Comparison of ENCODE assay signal across 26 cellular contexts in genomic region chr18:79782566-79783308, GRCh38. TPM values are rescaled to one million over a fixed set of nuclear protein-coding genes. Genes with fewer than 3 reads are reported as not detected.
DNase-seq lines count a peak whose midpoint lies in the region; ATAC-seq and TF ChIP-seq lines count a peak whose summit lies in the region.
"Had no signal": no experiment of that assay in that cellular context is flagged by ENCODE, and none has a peak within 500 bp of the region (broad histone marks: within the 10 kb centered on the region; RNA-seq: fewer than 3 reads in every experiment).

No MANE protein-coding gene starts in this region.

- TF ChIP-seq CTCF in HCT116 (IDR thresholded peaks at IDR 0.05 in 2 of 3, conservative IDR thresholded peaks at IDR 0.05 in 1 of 3; ENCODE audit: borderline replicate concordance in 1 of 3, insufficient read depth in 1 of 3, low read depth in 2 of 3, low read length in 2 of 3), result no peak
- no peak for TF ChIP-seq CTCF in dorsolateral prefrontal cortex (IDR thresholded peaks at IDR 0.05 in 54 of 56, conservative IDR thresholded peaks at IDR 0.05 in 2 of 56; ENCODE audit: low read depth in 1 of 56, partially characterized antibody in 56 of 56)
- TF ChIP-seq CTCF in spleen (IDR thresholded peaks at IDR 0.05 in 8 of 11, conservative IDR thresholded peaks at IDR 0.05 in 3 of 11), result no peak
- TF ChIP-seq CTCF in Caco-2 (IDR thresholded peaks at IDR 0.05; ENCODE audit: insufficient read depth in 1 of 2, low read depth in 1 of 2, low read length in 1 of 2, severe bottlenecking in 1 of 2, unreplicated experiment in 1 of 2), result no peak

- H3K79me2 ChIP-seq in HCT116 (ENCODE audit: insufficient read depth, low read length), result no peaks in the 10 kb centered on the region

- DNase-seq in activated CD8-positive, alpha-beta memory T cell treated with anti-CD3 and anti-CD28 coated beads, Interleukin-2, amount 50 U/mL, for 48 hours, result peak; percentile 28
- DNase-seq in activated CD8-positive, alpha-beta memory T cell treated with anti-CD3 and anti-CD28 coated beads, Interleukin-2, amount 10 ng/mL, durations not matched to agents 7 days and 5 days, result no peak
- DNase-seq in HCT116 (ENCODE audit: low read depth, low spot score) (no peak), dorsolateral prefrontal cortex (peak in 6 of 10 donors; percentile 7 to 33 (median 18)), spleen (peak; percentile 63), CD1c-positive myeloid dendritic cell (ENCODE audit: extremely low spot score) (no peak), Caco-2 (no peak)
- DNase-seq: activated CD4-positive, alpha-beta T cell treated with anti-CD3 and anti-CD28 coated beads, Interleukin-2, amount 10 ng/mL, durations not matched to agents 7 days and 5 days; body of pancreas; NCI-H1417 treated with DMSO at 0.1 percent for 48 hours; NCI-H2171; NCI-H524 treated with DMSO at 0.1 percent for 48 hours; nucleus accumbens; RPMI8226; small intestine; stimulated activated CD4-positive, alpha-beta T cell treated with anti-CD3 and anti-CD28 coated beads, Interleukin-4, amount 100 ng/mL, for 1 hour; stimulated activated naive B cell treated with anti-CD40 and anti-IgM and Interleukin-4, amounts not matched to agents 10 μg/mL and 1 μg/mL and 100 μg/mL, for 72 hours; WERI-Rb-1 had no signal

- TF ChIP-seq POLR2A in HCT116 (IDR thresholded peaks at IDR 0.05; ENCODE audit: borderline replicate concordance, extremely low read depth, insufficient read depth, insufficient read length) (no peak), spleen (IDR thresholded peaks at IDR 0.05) (no peak)

- H3K4me3 ChIP-seq in HCT116 (replicated peaks in 1 of 2; ENCODE audit: low read depth in 1 of 2, low read length in 2 of 2) (no peak overlapping the region), dorsolateral prefrontal cortex (no peak overlapping the region), spleen (no peak overlapping the region), Caco-2 (ENCODE audit: low read depth, low read length) (no peak overlapping the region)
- H3K4me3 ChIP-seq: BLaER1, body of pancreas, K562, suprapubic skin had no signal

- WGBS in spleen, 5 donors, result 86 to 91% (median 88%) methylated on average over 35 to 43 of the region's 43 CpGs

- intact Hi-C loops in HCT116 (cut with micrococcal nuclease), result no loop called here
- intact Hi-C loops in dorsolateral prefrontal cortex (cut with DNase I), result no loop called here
- intact Hi-C loops in spleen (cut with DNase I; ENCODE audit: low total_unique reads), result no loop called here
- intact Hi-C loops in Caco-2 (cut with micrococcal nuclease; ENCODE audit: unreplicated experiment), result no loop called here

- no peaks in the 10 kb centered on the region for H3K36me3 Mint-ChIP-seq in activated CD8-positive, alpha-beta memory T cell treated with anti-CD3 and anti-CD28 coated beads, Interleukin-2, amount 10 ng/mL, durations not matched to agents 7 days and 5 days
- H3K36me3 Mint-ChIP-seq in Caco-2 (ENCODE audit: insufficient read depth, unreplicated experiment), result no peaks in the 10 kb centered on the region
- H3K36me3 Mint-ChIP-seq: stimulated activated naive B cell treated with anti-CD40 and anti-IgM and Interleukin-4, amounts not matched to agents 10 μg/mL and 1 μg/mL and 100 μg/mL, for 72 hours had no signal

- no peak for ATAC-seq in activated CD8-positive, alpha-beta memory T cell treated with anti-CD3 and anti-CD28 coated beads, Interleukin-2, amount 10 ng/mL, durations not matched to agents 7 days and 5 days
- ATAC-seq in HCT116 (0 out of 2 replicates have a peak, but pooled peaks have one; percentile 25), HG03108 (IDR thresholded peaks at IDR 0.05; ENCODE audit: unreplicated experiment) (no peak)
- ATAC-seq: body of pancreas; K562; stimulated activated naive B cell treated with anti-CD40 and anti-IgM and Interleukin-4, amounts not matched to agents 10 μg/mL and 1 μg/mL and 100 μg/mL, for 72 hours had no signal

- no peak for TF ChIP-seq RAD21 in HCT116 (IDR thresholded peaks at IDR 0.05; ENCODE audit: low read depth)

- CTCF ChIA-PET in activated CD8-positive, alpha-beta memory T cell treated with anti-CD3 and anti-CD28 coated beads, Interleukin-2, amount 10 ng/mL, durations not matched to agents 7 days and 5 days (lab: Charles Lee), result no interaction called here
- CTCF ChIA-PET in HCT116 (lab: Charles Lee) (no interaction called here), Caco-2 (lab: Charles Lee) (interaction anchor here (0.6 kb wide), 1 partner anchor 69 kb away, joined by 3 read pairs; no protein-coding TSS in a partner anchor)

- no peaks in the 10 kb centered on the region for H3K4me1 Mint-ChIP-seq in activated CD8-positive, alpha-beta memory T cell treated with anti-CD3 and anti-CD28 coated beads, Interleukin-2, amount 10 ng/mL, durations not matched to agents 7 days and 5 days
- no peaks in the 10 kb centered on the region for H3K4me1 Mint-ChIP-seq in Caco-2 (ENCODE audit: low read depth, unreplicated experiment)
- H3K4me1 Mint-ChIP-seq: activated CD4-positive, alpha-beta T cell treated with anti-CD3 and anti-CD28 coated beads, Interleukin-2, amount 10 ng/mL, durations not matched to agents 7 days and 5 days had no signal

- H3K27me3 ChIP-seq in HCT116 (ENCODE audit: insufficient read depth, low read length) (no peaks in the 10 kb centered on the region), dorsolateral prefrontal cortex (peaks cover 0 to 53% (median 40%) of the 10 kb centered on the region in 45 donors), spleen (replicated peaks in 1 of 7) (peaks cover 0 to 69% (median 32%) of the 10 kb centered on the region in 7 donors), Caco-2 (replicated peaks; ENCODE audit: control insufficient read depth, insufficient read depth, low read length) (no peaks in the 10 kb centered on the region)

- no peak overlapping the region for H2AFZ ChIP-seq in HCT116 (ENCODE audit: low read depth, low read length, poor library complexity, severe bottlenecking)

- H3K9me3 Mint-ChIP-seq in activated CD8-positive, alpha-beta memory T cell treated with anti-CD3 and anti-CD28 coated beads, Interleukin-2, amount 10 ng/mL, durations not matched to agents 7 days and 5 days (ENCODE audit: low read depth), result no peaks in the 10 kb centered on the region
- H3K9me3 Mint-ChIP-seq in Caco-2 (ENCODE audit: unreplicated experiment), result no peaks in the 10 kb centered on the region
- H3K9me3 Mint-ChIP-seq: activated CD4-positive, alpha-beta T cell treated with anti-CD3 and anti-CD28 coated beads, Interleukin-2, amount 10 ng/mL, durations not matched to agents 7 days and 5 days; activated T-helper 2 cell treated with anti-CD3 and anti-CD28 coated beads, Interferon-gamma antibody, Interleukin-2, Interleukin-4, amounts not matched to agents 10 μg/mL and 5 μg/mL and 100 μg/mL, durations not matched to agents 14 hours and 24 hours and 36 hours had no signal

- RAD21 ChIA-PET in HCT116 (lab: Charles Lee; ENCODE audit: low non-redundant PET in 1 of 2, low total read pairs in 2 of 2, uncharacterized antibody in 2 of 2, unreplicated experiment in 2 of 2), result no interaction called here

- H3K9ac ChIP-seq in HCT116 (ENCODE audit: low read length), result no peak overlapping the region
- H3K9ac ChIP-seq: BLaER1 had no signal

- H3K27ac ChIP-seq in HCT116 (ENCODE audit: low read depth, low read length) (no peak overlapping the region), dorsolateral prefrontal cortex (no peak overlapping the region), spleen (no peak overlapping the region)
- H3K27ac ChIP-seq: BLaER1, body of pancreas, suprapubic skin, WERI-Rb-1 had no signal

- no peaks in the 10 kb centered on the region for H4K20me1 ChIP-seq in HCT116 (ENCODE audit: insufficient read depth)

- no peaks in the 10 kb centered on the region for H3K9me2 ChIP-seq in HCT116 (ENCODE audit: insufficient read depth)

- no peaks in the 10 kb centered on the region for H3K36me3 ChIP-seq in HCT116 (ENCODE audit: control insufficient read depth in 1 of 2, insufficient read depth in 2 of 2, low read length in 2 of 2)
- no peaks in the 10 kb centered on the region for H3K36me3 ChIP-seq in spleen
- H3K36me3 ChIP-seq in Caco-2 (ENCODE audit: control insufficient read depth, insufficient read depth, low read length), result no peaks in the 10 kb centered on the region
- H3K36me3 ChIP-seq: BLaER1, suprapubic skin, WERI-Rb-1 had no signal

- H3K4me2 ChIP-seq in HCT116 (ENCODE audit: low read length), result no peak overlapping the region
- H3K4me2 ChIP-seq: BLaER1 had no signal

- H3K9me3 ChIP-seq in HCT116 (ENCODE audit: control insufficient read depth in 1 of 2, insufficient read depth in 1 of 2, low read depth in 1 of 2, low read length in 2 of 2), result no peaks in the 10 kb centered on the region
- H3K9me3 ChIP-seq in spleen, result no peaks in the 10 kb centered on the region
- no peaks in the 10 kb centered on the region for H3K9me3 ChIP-seq in Caco-2
- H3K9me3 ChIP-seq: BLaER1, body of pancreas, suprapubic skin had no signal

- peaks cover 15% of the 10 kb centered on the region for H3K27me3 Mint-ChIP-seq in activated CD8-positive, alpha-beta memory T cell treated with anti-CD3 and anti-CD28 coated beads, Interleukin-2, amount 10 ng/mL, durations not matched to agents 7 days and 5 days
- H3K27me3 Mint-ChIP-seq in Caco-2 (ENCODE audit: insufficient read depth, unreplicated experiment), result no peaks in the 10 kb centered on the region

- no peak overlapping the region for H3K27ac Mint-ChIP-seq in activated CD8-positive, alpha-beta memory T cell treated with anti-CD3 and anti-CD28 coated beads, Interleukin-2, amount 10 ng/mL, durations not matched to agents 7 days and 5 days
- no peak overlapping the region for H3K27ac Mint-ChIP-seq in Caco-2 (ENCODE audit: unreplicated experiment)
- H3K27ac Mint-ChIP-seq: activated CD4-positive, alpha-beta T cell treated with anti-CD3 and anti-CD28 coated beads, Interleukin-2, amount 10 ng/mL, durations not matched to agents 7 days and 5 days; activated T-helper 2 cell treated with anti-CD3 and anti-CD28 coated beads, Interferon-gamma antibody, Interleukin-2, Interleukin-4, amounts not matched to agents 10 μg/mL and 5 μg/mL and 100 μg/mL, durations not matched to agents 14 hours and 24 hours and 36 hours; stimulated activated naive B cell treated with anti-CD40 and anti-IgM and Interleukin-4, amounts not matched to agents 10 μg/mL and 1 μg/mL and 100 μg/mL, for 72 hours had no signal

- no peak overlapping the region for H3K4me3 Mint-ChIP-seq in activated CD8-positive, alpha-beta memory T cell treated with anti-CD3 and anti-CD28 coated beads, Interleukin-2, amount 10 ng/mL, durations not matched to agents 7 days and 5 days
- no peak overlapping the region for H3K4me3 Mint-ChIP-seq in Caco-2 (ENCODE audit: unreplicated experiment)
- H3K4me3 Mint-ChIP-seq: activated CD4-positive, alpha-beta T cell treated with anti-CD3 and anti-CD28 coated beads, Interleukin-2, amount 10 ng/mL, durations not matched to agents 7 days and 5 days; stimulated activated naive B cell treated with anti-CD40 and anti-IgM and Interleukin-4, amounts not matched to agents 10 μg/mL and 1 μg/mL and 100 μg/mL, for 72 hours had no signal

- H3K4me1 ChIP-seq in HCT116 (ENCODE audit: control insufficient read depth in 1 of 2, insufficient read depth in 2 of 2, low read length in 2 of 2) (no peaks in the 10 kb centered on the region), spleen (peaks cover 0 to 7% (median 2%) of the 10 kb centered on the region in 6 donors), Caco-2 (no peaks in the 10 kb centered on the region)

- POLR2A ChIA-PET in HCT116 (lab: Charles Lee), result no interaction called here
- POLR2A ChIA-PET in Caco-2 (lab: Charles Lee), result no interaction called here

- BruUV-seq in HCT116 (replicated peaks; lab: Mats Ljungman, UMichigan) (no TSS peak), Caco-2 (replicated peaks; lab: Mats Ljungman, UMichigan) (no TSS peak)

RNA-seq across cellular contexts. Expression of gene KCNG2, which starts 15.0 kb away (rescaled TPM):
- total RNA-seq in activated CD8-positive, alpha-beta memory T cell treated with anti-CD3 and anti-CD28 coated beads, Interleukin-2, amount 10 ng/mL, durations not matched to agents 7 days and 5 days, result not detected
- total RNA-seq in HCT116 (2021; ENCODE audit: unreplicated experiment) (not detected), dorsolateral prefrontal cortex (1 to 10 TPM in 73 of 120 experiments, under 1 TPM in 44, not detected in 3; 0.32 to 3.1 (median 1.2) TPM), spleen (1 to 10 TPM in 3 of 7 donors, under 1 TPM in 3, not detected in 1; 0.17 to 3.2 (median 1.1) TPM), Caco-2 (2022) (not detected in 2 replicates)
- polyA plus RNA-seq in HCT116 (2012), result 0.17 and 0.24 TPM in 2 replicates
- polyA plus RNA-seq in spleen, result under 1 TPM; 0.15 to 0.38 (median 0.22) TPM
- total RNA-seq: activated CD4-positive, alpha-beta T cell treated with anti-CD3 and anti-CD28 coated beads, Interleukin-2, amount 10 ng/mL, durations not matched to agents 7 days and 5 days; activated T-helper 2 cell treated with anti-CD3 and anti-CD28 coated beads, Interferon-gamma antibody, Interleukin-2, Interleukin-4, amounts not matched to agents 10 μg/mL and 5 μg/mL and 100 μg/mL, durations not matched to agents 14 hours and 24 hours and 36 hours; body of pancreas; epithelial cell of proximal tubule; K562; MCF 10A; suprapubic skin; T-helper 2 cell treated with Interferon-gamma antibody and Interleukin-4, amounts not matched to agents 100 ng/mL and 5 ng/mL, for 36 hours had no signal
- polyA plus RNA-seq: K562 had no signal

Comparison
In these comparisons a context has a peak if more than half of its experiments do, and no peak if none do; other contexts are left out.
1. DNase-seq: peak in activated CD8-positive, alpha-beta memory T cell treated with anti-CD3 and anti-CD28 coated beads, Interleukin-2, amount 50 U/mL, for 48 hours (single experiment), dorsolateral prefrontal cortex (6 of 10) and spleen (single experiment); none in activated CD8-positive, alpha-beta memory T cell treated with anti-CD3 and anti-CD28 coated beads, Interleukin-2, amount 10 ng/mL, durations not matched to agents 7 days and 5 days (single experiment), HCT116 (single experiment), CD1c-positive myeloid dendritic cell (single experiment) and Caco-2 (0 of 2).